In genomic region chr7:79452032-79452494, GRCh38 we compare ENCODE assay signal across 1 cellular context.
TF ChIP-seq lines count a peak whose summit lies in the region.

No MANE protein-coding gene starts in this region.

TF ChIP-seq in HepG2, 621 proteins besides CTCF, POLR2A, EP300 and RAD21 (continued from another document and continues in another):
- TF ChIP-seq SCMH1 (CRISPR knock-in tag; IDR thresholded peaks at IDR 0.05; ENCODE audit: borderline replicate concordance) (no peak), REST (IDR thresholded peaks at IDR 0.05; ENCODE audit: borderline replicate concordance in 1 of 2, low read depth in 1 of 2, low read length in 2 of 2) (peak in 1 of 2 experiments; percentile 29; a peak in 1 of 4 replicates), BCLAF1 (IDR thresholded peaks at IDR 0.05) (no peak), NKX3-1 (CRISPR knock-in tag; IDR thresholded peaks at IDR 0.05) (no peak), TFDP1 (CRISPR knock-in tag; IDR thresholded peaks at IDR 0.05; ENCODE audit: borderline replicate concordance) (peak; percentile 67; the same call in 1 of the 2 replicates), TERF1 (CRISPR knock-in tag; IDR thresholded peaks at IDR 0.05) (no peak), FOXP4 (CRISPR knock-in tag; IDR thresholded peaks at IDR 0.05) (peak; percentile 30), MIER3 (CRISPR knock-in tag; IDR thresholded peaks at IDR 0.05; ENCODE audit: borderline replicate concordance) (peak; percentile 60; the same call in 1 of the 2 replicates), ZNF180 (CRISPR knock-in tag; IDR thresholded peaks at IDR 0.05; ENCODE audit: borderline replicate concordance, low read depth) (no peak), ZNF17 (CRISPR knock-in tag; IDR thresholded peaks at IDR 0.05) (no peak), SRSF1 (optimal IDR thresholded peaks at IDR 0.05; ENCODE audit: low read depth, low read length) (no peak), PITX1 (CRISPR knock-in tag; IDR thresholded peaks at IDR 0.05) (peak; percentile 75), ZKSCAN1 (IDR thresholded peaks at IDR 0.05; ENCODE audit: low read length) (no peak), ZNF737 (CRISPR knock-in tag; IDR thresholded peaks at IDR 0.05; ENCODE audit: borderline replicate concordance) (no peak), NFAT5 (CRISPR knock-in tag; IDR thresholded peaks at IDR 0.05) (no peak), AGO1 (IDR thresholded peaks at IDR 0.05; ENCODE audit: low read depth, low read length, poor library complexity, severe bottlenecking) (no peak), NBN (conservative IDR thresholded peaks at IDR 0.05) (no peak), ADNP (CRISPR knock-in tag; IDR thresholded peaks at IDR 0.05) (no peak), NONO (IDR thresholded peaks at IDR 0.05) (no peak), NONO (CRISPR knock-in tag; conservative IDR thresholded peaks at IDR 0.05) (peak; percentile 50), NFYC (CRISPR knock-in tag; IDR thresholded peaks at IDR 0.05) (peak; percentile 33; the same call in 1 of the 2 replicates), ZC3H13 (CRISPR knock-in tag; IDR thresholded peaks at IDR 0.05) (no peak), MAX (IDR thresholded peaks at IDR 0.05) (peak; percentile 75), HNRNPUL1 (IDR thresholded peaks at IDR 0.05; ENCODE audit: low read depth, low read length) (no peak), GMEB2 (CRISPR knock-in tag; IDR thresholded peaks at IDR 0.05; ENCODE audit: low read depth) (no peak), CBX1 (IDR thresholded peaks at IDR 0.05; ENCODE audit: low read depth) (peak; percentile 91), FOXK2 (IDR thresholded peaks at IDR 0.05) (no peak), BRD4 (CRISPR knock-in tag; IDR thresholded peaks at IDR 0.05) (no peak), SMAD1 (CRISPR knock-in tag; IDR thresholded peaks at IDR 0.05; ENCODE audit: borderline replicate concordance, low read depth) (no peak), NFE2 (CRISPR knock-in tag; IDR thresholded peaks at IDR 0.05) (no peak), YY1 (IDR thresholded peaks at IDR 0.05; ENCODE audit: insufficient read depth, insufficient replicate concordance, low read depth, low read length) (no peak), ZNF883 (CRISPR knock-in tag; IDR thresholded peaks at IDR 0.05; ENCODE audit: not compliant biosample characterization) (peak; percentile 20), IRF2 (CRISPR knock-in tag; IDR thresholded peaks at IDR 0.05) (peak; percentile 47; the same call in 1 of the 2 replicates), MEIS1 (CRISPR knock-in tag; IDR thresholded peaks at IDR 0.05; ENCODE audit: borderline replicate concordance) (peak; percentile 55; the same call in 1 of the 2 replicates), ZNF20 (CRISPR knock-in tag; IDR thresholded peaks at IDR 0.05) (no peak), HBP1 (CRISPR knock-in tag; IDR thresholded peaks at IDR 0.05; ENCODE audit: low read depth) (no peak), PREB (CRISPR knock-in tag; IDR thresholded peaks at IDR 0.05) (no peak), RXRB (CRISPR knock-in tag; IDR thresholded peaks at IDR 0.05; ENCODE audit: borderline replicate concordance) (peak; percentile 78), HDAC2 (CRISPR knock-in tag; IDR thresholded peaks at IDR 0.05) (peak; percentile 74)
